In the genomic region with DNA sequence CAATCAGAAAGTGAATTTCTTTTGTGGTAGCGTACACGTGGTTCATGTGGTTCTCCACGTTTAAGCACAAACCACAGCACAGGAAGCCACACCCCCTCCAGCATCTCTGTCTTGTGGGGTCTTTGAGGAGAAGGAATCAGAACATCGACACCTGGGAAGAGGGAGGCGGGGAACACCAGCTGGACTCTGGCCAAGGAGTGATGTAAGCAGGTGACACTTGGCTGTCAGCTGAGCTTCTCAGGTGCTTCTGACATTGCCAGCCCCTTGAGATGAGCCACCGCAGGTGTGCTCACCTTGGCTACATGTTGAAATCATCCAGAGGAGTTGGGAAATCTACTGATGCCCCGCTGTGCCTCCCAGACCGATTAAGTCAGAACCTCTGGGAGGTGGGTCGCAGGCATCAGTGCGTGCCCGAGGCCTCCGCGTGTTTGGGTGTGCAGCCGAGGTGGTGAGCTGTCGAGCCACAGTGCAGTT, we compare ENCODE assay signal across 14 cellular contexts.
DNase-seq lines count a peak whose midpoint lies in the region; ATAC-seq, FAIRE-seq and TF ChIP-seq lines count a peak whose summit lies in the region.
"Had no signal": no experiment of that assay in that cellular context is flagged by ENCODE, and none has a peak within 500 bp of the region (broad histone marks: within the 10 kb centered on the region; RNA-seq: fewer than 3 reads in every experiment).

No MANE protein-coding gene starts in this region.

- H3K27ac Mint-ChIP-seq in natural killer cell treated with Interleukin-12 subunit alpha and Interleukin-12 subunit beta and Interleukin-15 and Interleukin-18, amount 100 ng/mL, for 72 hours: no peak overlapping the region

- H3K9ac ChIP-seq in kidney (ENCODE audit: low read length in 2 of 2): no peak overlapping the region

- ATAC-seq in natural killer cell treated with Interleukin-12 subunit alpha and Interleukin-12 subunit beta and Interleukin-15 and Interleukin-18, amount 100 ng/mL, for 72 hours: peak in 1 of 2 donors; percentile 44
- no peak for ATAC-seq in HG02938 (IDR thresholded peaks at IDR 0.05; ENCODE audit: unreplicated experiment)
- ATAC-seq in GM19467 (IDR thresholded peaks at IDR 0.05; ENCODE audit: unreplicated experiment): no peak
- ATAC-seq: A549, gastrocnemius medialis had no signal

- H3K36me3 Mint-ChIP-seq in natural killer cell treated with Interleukin-12 subunit alpha and Interleukin-12 subunit beta and Interleukin-15 and Interleukin-18, amount 100 ng/mL, for 72 hours: no peaks in the 10 kb centered on the region

- peaks cover 15 to 18% of the 10 kb centered on the region in 2 donors for H3K4me1 Mint-ChIP-seq in natural killer cell treated with Interleukin-12 subunit alpha and Interleukin-12 subunit beta and Interleukin-15 and Interleukin-18, amount 100 ng/mL, for 72 hours (ENCODE audit: low read depth in 2 of 2)

- DNase-seq in NCI-H1417 (lab: John Stamatoyannopoulos, UW) (peak; percentile 18 to 69 (median 46)), NCI-H1417 treated with DMSO at 0.1 percent for 48 hours (lab: John Stamatoyannopoulos, UW) (no peak), NCI-H2029 (lab: John Stamatoyannopoulos, UW) (peak; percentile 70), kidney (no peak)
- peak; percentile 73 for DNase-seq in activated T-cell treated with anti-CD3 and anti-CD28 coated beads, Interleukin-2, amount 50 U/mL, for 1 hour
- no peak for DNase-seq in natural killer cell treated with Interleukin-12 subunit alpha and Interleukin-12 subunit beta and Interleukin-15 and Interleukin-18, amount 100 ng/mL, for 72 hours (ENCODE audit: low spot score)
- DNase-seq: gastrocnemius medialis, mesenchymal stem cell, NCI-H2081 treated with DMSO at 0.1 percent for 48 hours had no signal

- H3K4me1 ChIP-seq in kidney (ENCODE audit: control insufficient read depth in 1 of 2, insufficient read depth in 1 of 2, low read depth in 1 of 2, low read length in 2 of 2): no peaks in the 10 kb centered on the region
- H3K4me1 ChIP-seq: A549, gastrocnemius medialis, thyroid gland had no signal

- H3K27ac ChIP-seq in kidney (ENCODE audit: low read depth in 2 of 2, low read length in 2 of 2): no peak overlapping the region
- H3K27ac ChIP-seq: A549, gastrocnemius medialis, thyroid gland had no signal

- intact Hi-C loops in kidney (cut with DNase I): no loop called here

- H3K4me3 ChIP-seq in kidney (ENCODE audit: low read length in 2 of 2): no peak overlapping the region
- H3K4me3 ChIP-seq: A549, gastrocnemius medialis, skin epidermis, thyroid gland had no signal

- peak overlapping the region; percentile 34 for H3K4me3 Mint-ChIP-seq in natural killer cell treated with Interleukin-12 subunit alpha and Interleukin-12 subunit beta and Interleukin-15 and Interleukin-18, amount 100 ng/mL, for 72 hours

- H3K9me3 Mint-ChIP-seq in natural killer cell treated with Interleukin-12 subunit alpha and Interleukin-12 subunit beta and Interleukin-15 and Interleukin-18, amount 100 ng/mL, for 72 hours: no peaks in the 10 kb centered on the region

- H3K36me3 ChIP-seq in kidney (ENCODE audit: control insufficient read depth in 1 of 2, insufficient read depth in 2 of 2, low read length in 2 of 2): no peaks in the 10 kb centered on the region
- H3K36me3 ChIP-seq: gastrocnemius medialis, thyroid gland had no signal

- no peak for TF ChIP-seq CTCF in kidney (IDR thresholded peaks at IDR 0.05; ENCODE audit: borderline replicate concordance, extremely low read depth, insufficient read depth)

- FAIRE-seq in kidney (lab: Jason Lieb, UNC): no peak

- no peaks in the 10 kb centered on the region for H3K9me3 ChIP-seq in kidney (ENCODE audit: control insufficient read depth in 1 of 2, low read length in 2 of 2)
- H3K9me3 ChIP-seq: A549, gastrocnemius medialis, thyroid gland had no signal

- peaks cover 25 to 28% of the 10 kb centered on the region in 2 donors for H3K27me3 Mint-ChIP-seq in natural killer cell treated with Interleukin-12 subunit alpha and Interleukin-12 subunit beta and Interleukin-15 and Interleukin-18, amount 100 ng/mL, for 72 hours

Comparison
In these comparisons a context has a peak if more than half of its experiments do, and no peak if none do; other contexts are left out.
1. DNase-seq: peak in NCI-H1417 (3 of 3), NCI-H2029 (single experiment) and activated T-cell treated with anti-CD3 and anti-CD28 coated beads, Interleukin-2, amount 50 U/mL, for 1 hour (single experiment); none in NCI-H1417 treated with DMSO at 0.1 percent for 48 hours (single experiment), natural killer cell treated with Interleukin-12 subunit alpha and Interleukin-12 subunit beta and Interleukin-15 and Interleukin-18, amount 100 ng/mL, for 72 hours (single experiment) and kidney (single experiment).